In the genomic region with DNA sequence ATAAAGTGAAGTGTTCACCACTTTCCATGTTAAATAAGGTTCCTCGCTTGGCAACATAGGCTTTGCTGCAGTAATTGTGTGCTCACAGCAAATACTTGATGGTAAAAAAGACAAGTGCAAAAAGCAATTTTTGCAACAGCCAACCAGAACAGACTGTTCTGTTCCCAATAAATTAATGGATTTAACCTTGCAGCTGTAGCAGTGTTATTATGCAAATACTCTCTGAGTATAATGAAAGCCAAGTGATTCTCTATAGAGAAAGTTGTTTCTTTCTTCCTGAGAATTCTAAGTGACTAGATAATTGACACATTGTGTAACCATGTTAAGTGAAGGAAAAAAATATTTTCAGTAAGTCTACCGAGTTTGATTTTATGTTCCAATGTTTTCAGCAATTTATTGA, we compare ENCODE assay signal across 13 cellular contexts.
DNase-seq lines count a peak whose midpoint lies in the region; ATAC-seq and TF ChIP-seq lines count a peak whose summit lies in the region.
"Had no signal": no experiment of that assay in that cellular context is flagged by ENCODE, and none has a peak within 500 bp of the region (broad histone marks: within the 10 kb centered on the region; RNA-seq: fewer than 3 reads in every experiment).

No MANE protein-coding gene starts in this region.

- DNase-seq in G401 (ENCODE audit: low spot score) (peak; percentile 1), globus pallidus (ENCODE audit: low spot score) (peak; percentile 13), putamen (ENCODE audit: low spot score) (peak; percentile 50), Right ventricle myocardium inferior (ENCODE audit: missing footprints) (no peak), NCI-H2081 treated with DMSO at 0.1 percent for 48 hours (lab: John Stamatoyannopoulos, UW) (no peak)
- DNase-seq: AML-193; Caco-2; CD4-positive, alpha-beta T cell; GDM1; GM23248 had no signal

- intact Hi-C loops in Right ventricle myocardium inferior (cut with DNase I) = no loop called here

- peak overlapping the region; percentile 13; the same call in 1 of the 2 replicates for H3K27ac ChIP-seq in 22Rv1
- H3K27ac ChIP-seq: C4-2B, GM23248 had no signal

- ATAC-seq in Right ventricle myocardium inferior (no peak), GM18498 (IDR thresholded peaks at IDR 0.05; ENCODE audit: unreplicated experiment) (no peak)

- no peak for TF ChIP-seq CTCF in 22Rv1 (IDR thresholded peaks at IDR 0.05)

- in situ Hi-C loops in G401 (cut with HindIII; ENCODE audit: low sequenced_read_pairs) = no loop called here

Comparison
In these comparisons a context has a peak if more than half of its experiments do, and no peak if none do; other contexts are left out.
1. DNase-seq: peak in G401 (single experiment), globus pallidus (single experiment) and putamen (single experiment); none in Right ventricle myocardium inferior (single experiment) and NCI-H2081 treated with DMSO at 0.1 percent for 48 hours (single experiment).